In the genomic region with DNA sequence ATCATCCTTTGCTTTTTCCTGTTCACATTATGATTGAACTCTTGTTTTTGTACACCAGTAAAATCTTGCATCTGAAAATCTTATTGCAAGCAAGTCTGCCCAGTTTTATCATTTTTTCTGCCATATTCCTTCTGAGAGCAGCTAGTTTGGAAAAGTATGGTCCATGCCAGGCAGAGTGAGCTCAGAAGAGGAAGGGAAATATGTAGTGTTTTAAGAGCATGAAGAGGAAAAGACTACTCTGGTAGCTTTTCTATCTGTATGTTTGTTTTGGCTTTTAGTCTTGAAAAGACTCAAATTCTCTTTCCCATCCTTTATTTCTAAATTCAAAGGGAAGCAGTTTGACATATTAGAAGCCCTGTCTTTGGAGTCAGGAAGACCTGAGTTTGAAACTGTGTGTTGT, we compare ENCODE assay signal across 27 cellular contexts.
"Had no signal": no experiment of that assay in that cellular context is flagged by ENCODE, and none has a peak within 500 bp of the region (broad histone marks: within the 10 kb centered on the region; RNA-seq: fewer than 3 reads in every experiment).

No MANE protein-coding gene starts in this region.

- H3K4me1 ChIP-seq: SJSA1 had no signal

- H3K27ac Mint-ChIP-seq: activated CD4-positive, alpha-beta T cell treated with anti-CD3 and anti-CD28 coated beads for 36 hours; activated CD4-positive, alpha-beta T cell treated with anti-CD3 and anti-CD28 coated beads, Interleukin-2, amount 10 ng/mL, durations not matched to agents 7 days and 5 days; activated CD8-positive, alpha-beta T cell treated with anti-CD3 and anti-CD28 coated beads, Interleukin-2, amount 10 ng/mL, durations not matched to agents 7 days and 5 days; activated naive CD4-positive, alpha-beta T cell treated with anti-CD3 and anti-CD28 coated beads, Interleukin-2, amount 50 U/mL, for 24 hours; activated naive CD8-positive, alpha-beta T cell treated with anti-CD3 and anti-CD28 coated beads, Interleukin-2, amount 10 ng/mL, durations not matched to agents 7 days and 5 days; activated T-cell treated with anti-CD3 and anti-CD28 coated beads, Interleukin-2, amount 50 U/mL, for 24 hours; activated T-helper 2 cell treated with anti-CD3 and anti-CD28 coated beads, Interferon-gamma antibody, Interleukin-2, Interleukin-4, amounts not matched to agents 10 μg/mL and 5 μg/mL and 100 μg/mL, durations not matched to agents 14 hours and 24 hours and 36 hours; T-helper 1 cell treated with Interleukin-12 subunit alpha and Interleukin-12 subunit beta and Interleukin-4 antibody, amounts not matched to agents 30 μg/mL and 1 μg/mL, for 36 hours; T-helper 2 cell treated with Interferon-gamma antibody and Interleukin-4, amounts not matched to agents 5 μg/mL and 100 μg/mL, for 36 hours had no signal

- H3K4me2 ChIP-seq: SK-N-SH had no signal

- H3K36me3 Mint-ChIP-seq: activated naive CD4-positive, alpha-beta T cell treated with anti-CD3 and anti-CD28 coated beads, Interleukin-2, amount 50 U/mL, for 24 hours; activated naive CD8-positive, alpha-beta T cell treated with anti-CD3 and anti-CD28 coated beads, Interleukin-2, amount 10 ng/mL, durations not matched to agents 7 days and 5 days had no signal

- H3K36me3 ChIP-seq: SJSA1 had no signal

- FAIRE-seq: astrocyte, bronchial epithelial cell, TTC549 had no signal

- H3K4me1 Mint-ChIP-seq: activated CD4-positive, alpha-beta T cell treated with anti-CD3 and anti-CD28 coated beads for 36 hours; activated CD4-positive, alpha-beta T cell treated with anti-CD3 and anti-CD28 coated beads, Interleukin-2, amount 10 ng/mL, durations not matched to agents 7 days and 5 days; activated naive CD4-positive, alpha-beta T cell treated with anti-CD3 and anti-CD28 coated beads, Interleukin-2, amount 50 U/mL, for 24 hours had no signal

- H3K9me3 ChIP-seq: SJSA1, SK-N-SH had no signal

- H3K27me3 ChIP-seq: SJSA1 had no signal

- H3K27ac ChIP-seq: SJSA1 had no signal

- H3K27me3 Mint-ChIP-seq: activated CD4-positive, alpha-beta T cell treated with anti-CD3 and anti-CD28 coated beads for 36 hours; activated naive CD4-positive, alpha-beta T cell treated with anti-CD3 and anti-CD28 coated beads, Interleukin-2, amount 50 U/mL, for 24 hours; brain had no signal

- DNase-seq: activated CD4-positive, alpha-beta T cell treated with anti-CD3 and anti-CD28 coated beads for 36 hours; activated CD4-positive, alpha-beta T cell treated with anti-CD3 and anti-CD28 coated beads, Interleukin-2, amount 10 ng/mL, durations not matched to agents 7 days and 5 days; activated CD4-positive, alpha-beta T cell treated with anti-CD3 and anti-CD28 coated beads, Interleukin-2, amount 50 U/mL, for 48 hours; activated CD8-positive, alpha-beta T cell treated with anti-CD3 and anti-CD28 coated beads, Interleukin-2, amount 10 ng/mL, durations not matched to agents 7 days and 5 days; activated gamma-delta T cell; activated naive CD4-positive, alpha-beta T cell treated with Interleukin-2 at 50 U/mL for 16 hours; activated naive CD8-positive, alpha-beta T cell treated with anti-CD3 and anti-CD28 coated beads, Interleukin-2, amount 10 ng/mL, durations not matched to agents 7 days and 5 days; activated T-cell treated with anti-CD3 and anti-CD28 coated beads, Interleukin-2, amount 50 U/mL, for 24 hours; Karpas-422; KBM-7; NCI-H1105; NCI-H1417 treated with DMSO at 0.1 percent for 48 hours; NCI-H187 treated with DMSO at 0.1 percent for 48 hours; NCI-H345; NCI-H524 treated with DMSO at 0.1 percent for 48 hours; SHP77; SK-N-SH had no signal

- ATAC-seq: activated CD4-positive, alpha-beta T cell treated with anti-CD3 and anti-CD28 coated beads for 36 hours; activated CD8-positive, alpha-beta T cell treated with anti-CD3 and anti-CD28 coated beads, Interleukin-2, amount 10 ng/mL, durations not matched to agents 7 days and 5 days; Panc1 had no signal

- H3K4me3 Mint-ChIP-seq: activated CD4-positive, alpha-beta T cell treated with anti-CD3 and anti-CD28 coated beads for 36 hours; activated CD4-positive, alpha-beta T cell treated with anti-CD3 and anti-CD28 coated beads, Interleukin-2, amount 10 ng/mL, durations not matched to agents 7 days and 5 days; activated CD8-positive, alpha-beta T cell treated with anti-CD3 and anti-CD28 coated beads, Interleukin-2, amount 10 ng/mL, durations not matched to agents 7 days and 5 days; activated naive CD4-positive, alpha-beta T cell treated with anti-CD3 and anti-CD28 coated beads, Interleukin-2, amount 50 U/mL, for 24 hours; activated naive CD8-positive, alpha-beta T cell treated with anti-CD3 and anti-CD28 coated beads, Interleukin-2, amount 10 ng/mL, durations not matched to agents 7 days and 5 days; activated T-cell treated with anti-CD3 and anti-CD28 coated beads, Interleukin-2, amount 50 U/mL, for 24 hours; T-helper 1 cell treated with Interleukin-12 subunit alpha and Interleukin-12 subunit beta and Interleukin-4 antibody, amounts not matched to agents 30 μg/mL and 1 μg/mL, for 36 hours; T-helper 2 cell treated with Interferon-gamma antibody and Interleukin-4, amounts not matched to agents 5 μg/mL and 100 μg/mL, for 36 hours had no signal

- H3K9ac ChIP-seq: SK-N-SH had no signal

- H3K4me3 ChIP-seq: SJSA1 had no signal

- H3K9me3 Mint-ChIP-seq: activated CD4-positive, alpha-beta T cell treated with anti-CD3 and anti-CD28 coated beads, Interleukin-2, amount 10 ng/mL, durations not matched to agents 7 days and 5 days; activated naive CD4-positive, alpha-beta T cell treated with anti-CD3 and anti-CD28 coated beads, Interleukin-2, amount 50 U/mL, for 24 hours; activated naive CD8-positive, alpha-beta T cell treated with anti-CD3 and anti-CD28 coated beads, Interleukin-2, amount 10 ng/mL, durations not matched to agents 7 days and 5 days; activated T-cell treated with anti-CD3 and anti-CD28 coated beads, Interleukin-2, amount 50 U/mL, for 24 hours; activated T-helper 2 cell treated with anti-CD3 and anti-CD28 coated beads, Interferon-gamma antibody, Interleukin-2, Interleukin-4, amounts not matched to agents 10 μg/mL and 5 μg/mL and 100 μg/mL, durations not matched to agents 14 hours and 24 hours and 36 hours; T-helper 1 cell treated with Interleukin-12 subunit alpha and Interleukin-12 subunit beta and Interleukin-4 antibody, amounts not matched to agents 30 μg/mL and 1 μg/mL, for 36 hours; T-helper 2 cell treated with Interferon-gamma antibody and Interleukin-4, amounts not matched to agents 5 μg/mL and 100 μg/mL, for 36 hours had no signal
